In the genomic region with DNA sequence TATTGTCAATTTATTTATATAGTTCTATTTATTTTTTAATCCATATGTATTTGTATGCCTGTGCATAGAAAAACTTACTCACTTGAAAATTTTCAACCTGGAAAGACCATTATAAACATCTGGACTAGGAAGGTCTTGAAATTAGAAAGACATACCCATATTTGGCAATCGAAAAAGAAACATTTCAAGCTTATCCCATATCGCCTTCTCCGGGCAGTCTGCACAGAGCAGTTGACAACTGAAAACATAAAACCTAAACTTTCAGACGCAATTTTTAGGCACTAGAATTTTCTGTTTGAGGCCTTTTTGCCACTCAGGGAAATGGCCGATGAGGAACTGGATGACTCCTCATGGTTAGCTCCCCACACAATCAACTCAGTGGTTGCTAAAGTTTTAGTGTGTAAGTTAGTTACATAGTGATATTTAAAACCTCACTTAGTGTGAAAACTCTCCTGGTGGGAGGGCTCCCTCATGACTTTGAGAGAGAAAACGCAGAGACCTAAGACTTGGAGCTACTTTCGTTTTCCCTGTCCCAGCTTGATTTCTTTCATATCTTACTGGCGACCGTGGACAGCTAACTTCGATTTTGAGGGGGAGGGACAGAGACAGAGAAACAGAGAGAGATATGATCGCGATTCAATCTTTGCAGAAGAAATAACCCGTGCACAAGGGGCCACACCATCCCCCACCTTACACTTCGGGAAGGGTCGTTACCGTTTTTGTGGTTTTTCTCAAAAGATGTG, we compare ENCODE assay signal across 1 cellular context.
TF ChIP-seq lines count a peak whose summit lies in the region.

No MANE protein-coding gene starts in this region.

TF ChIP-seq in HEK293, 187 proteins besides CTCF, POLR2A, EP300 and RAD21 (continued from another document):
- TF ChIP-seq, protein P1, sequence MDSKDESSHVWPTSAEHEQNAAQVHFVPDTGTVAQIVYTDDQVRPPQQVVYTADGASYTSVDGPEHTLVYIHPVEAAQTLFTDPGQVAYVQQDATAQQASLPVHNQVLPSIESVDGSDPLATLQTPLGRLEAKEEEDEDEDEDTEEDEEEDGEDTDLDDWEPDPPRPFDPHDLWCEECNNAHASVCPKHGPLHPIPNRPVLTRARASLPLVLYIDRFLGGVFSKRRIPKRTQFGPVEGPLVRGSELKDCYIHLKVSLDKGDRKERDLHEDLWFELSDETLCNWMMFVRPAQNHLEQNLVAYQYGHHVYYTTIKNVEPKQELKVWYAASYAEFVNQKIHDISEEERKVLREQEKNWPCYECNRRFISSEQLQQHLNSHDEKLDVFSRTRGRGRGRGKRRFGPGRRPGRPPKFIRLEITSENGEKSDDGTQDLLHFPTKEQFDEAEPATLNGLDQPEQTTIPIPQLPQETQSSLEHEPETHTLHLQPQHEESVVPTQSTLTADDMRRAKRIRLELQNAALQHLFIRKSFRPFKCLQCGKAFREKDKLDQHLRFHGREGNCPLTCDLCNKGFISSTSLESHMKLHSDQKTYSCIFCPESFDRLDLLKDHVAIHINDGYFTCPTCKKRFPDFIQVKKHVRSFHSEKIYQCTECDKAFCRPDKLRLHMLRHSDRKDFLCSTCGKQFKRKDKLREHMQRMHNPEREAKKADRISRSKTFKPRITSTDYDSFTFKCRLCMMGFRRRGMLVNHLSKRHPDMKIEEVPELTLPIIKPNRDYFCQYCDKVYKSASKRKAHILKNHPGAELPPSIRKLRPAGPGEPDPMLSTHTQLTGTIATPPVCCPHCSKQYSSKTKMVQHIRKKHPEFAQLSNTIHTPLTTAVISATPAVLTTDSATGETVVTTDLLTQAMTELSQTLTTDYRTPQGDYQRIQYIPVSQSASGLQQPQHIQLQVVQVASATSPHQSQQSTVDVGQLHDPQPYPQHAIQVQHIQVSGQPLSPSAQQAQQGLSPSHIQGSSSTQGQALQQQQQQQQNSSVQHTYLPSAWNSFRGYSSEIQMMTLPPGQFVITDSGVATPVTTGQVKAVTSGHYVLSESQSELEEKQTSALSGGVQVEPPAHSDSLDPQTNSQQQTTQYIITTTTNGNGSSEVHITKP (tag by site-specific recombination; IDR thresholded peaks at IDR 0.05), result peak; percentile 98; the same call in 1 of the 2 replicates
- TF ChIP-seq ZXDB (tag by site-specific recombination; IDR thresholded peaks at IDR 0.05) (no peak), ZNF501 (tag by site-specific recombination; IDR thresholded peaks at IDR 0.05) (0 out of 2 replicates have a peak, but pooled peaks have one; percentile 23), ZNF776 (tag by site-specific recombination; IDR thresholded peaks at IDR 0.05; ENCODE audit: borderline replicate concordance) (no peak), GLIS1 (tag by site-specific recombination; IDR thresholded peaks at IDR 0.05) (peak; percentile 48), MZF1 (tag by site-specific recombination; IDR thresholded peaks at IDR 0.05; ENCODE audit: borderline replicate concordance) (peak; percentile 20; the same call in 1 of the 2 replicates), TRIM28 (IDR thresholded peaks at IDR 0.05; ENCODE audit: borderline replicate concordance, low read length) (peak; percentile 11; the same call in 1 of the 2 replicates), ZSCAN30 (tag by site-specific recombination; IDR thresholded peaks at IDR 0.05) (no peak)
- TF ChIP-seq, protein P2, sequence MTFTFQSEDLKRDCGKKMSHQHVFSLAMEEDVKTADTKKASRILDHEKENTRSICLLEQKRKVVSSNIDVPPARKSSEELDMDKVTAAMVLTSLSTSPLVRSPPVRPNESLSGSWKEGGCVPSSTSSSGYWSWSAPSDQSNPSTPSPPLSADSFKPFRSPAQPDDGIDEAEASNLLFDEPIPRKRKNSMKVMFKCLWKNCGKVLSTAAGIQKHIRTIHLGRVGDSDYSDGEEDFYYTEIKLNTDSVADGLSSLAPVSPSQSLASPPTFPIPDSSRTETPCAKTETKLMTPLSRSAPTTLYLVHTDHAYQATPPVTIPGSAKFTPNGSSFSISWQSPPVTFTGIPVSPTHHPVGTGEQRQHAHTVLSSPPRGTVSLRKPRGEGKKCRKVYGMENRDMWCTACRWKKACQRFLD (tag by site-specific recombination; IDR thresholded peaks at IDR 0.05), result no peak
- TF ChIP-seq, protein P3, sequence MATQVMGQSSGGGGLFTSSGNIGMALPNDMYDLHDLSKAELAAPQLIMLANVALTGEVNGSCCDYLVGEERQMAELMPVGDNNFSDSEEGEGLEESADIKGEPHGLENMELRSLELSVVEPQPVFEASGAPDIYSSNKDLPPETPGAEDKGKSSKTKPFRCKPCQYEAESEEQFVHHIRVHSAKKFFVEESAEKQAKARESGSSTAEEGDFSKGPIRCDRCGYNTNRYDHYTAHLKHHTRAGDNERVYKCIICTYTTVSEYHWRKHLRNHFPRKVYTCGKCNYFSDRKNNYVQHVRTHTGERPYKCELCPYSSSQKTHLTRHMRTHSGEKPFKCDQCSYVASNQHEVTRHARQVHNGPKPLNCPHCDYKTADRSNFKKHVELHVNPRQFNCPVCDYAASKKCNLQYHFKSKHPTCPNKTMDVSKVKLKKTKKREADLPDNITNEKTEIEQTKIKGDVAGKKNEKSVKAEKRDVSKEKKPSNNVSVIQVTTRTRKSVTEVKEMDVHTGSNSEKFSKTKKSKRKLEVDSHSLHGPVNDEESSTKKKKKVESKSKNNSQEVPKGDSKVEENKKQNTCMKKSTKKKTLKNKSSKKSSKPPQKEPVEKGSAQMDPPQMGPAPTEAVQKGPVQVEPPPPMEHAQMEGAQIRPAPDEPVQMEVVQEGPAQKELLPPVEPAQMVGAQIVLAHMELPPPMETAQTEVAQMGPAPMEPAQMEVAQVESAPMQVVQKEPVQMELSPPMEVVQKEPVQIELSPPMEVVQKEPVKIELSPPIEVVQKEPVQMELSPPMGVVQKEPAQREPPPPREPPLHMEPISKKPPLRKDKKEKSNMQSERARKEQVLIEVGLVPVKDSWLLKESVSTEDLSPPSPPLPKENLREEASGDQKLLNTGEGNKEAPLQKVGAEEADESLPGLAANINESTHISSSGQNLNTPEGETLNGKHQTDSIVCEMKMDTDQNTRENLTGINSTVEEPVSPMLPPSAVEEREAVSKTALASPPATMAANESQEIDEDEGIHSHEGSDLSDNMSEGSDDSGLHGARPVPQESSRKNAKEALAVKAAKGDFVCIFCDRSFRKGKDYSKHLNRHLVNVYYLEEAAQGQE (tag by site-specific recombination; IDR thresholded peaks at IDR 0.05), result peak; percentile 74
- TF ChIP-seq, protein P4, sequence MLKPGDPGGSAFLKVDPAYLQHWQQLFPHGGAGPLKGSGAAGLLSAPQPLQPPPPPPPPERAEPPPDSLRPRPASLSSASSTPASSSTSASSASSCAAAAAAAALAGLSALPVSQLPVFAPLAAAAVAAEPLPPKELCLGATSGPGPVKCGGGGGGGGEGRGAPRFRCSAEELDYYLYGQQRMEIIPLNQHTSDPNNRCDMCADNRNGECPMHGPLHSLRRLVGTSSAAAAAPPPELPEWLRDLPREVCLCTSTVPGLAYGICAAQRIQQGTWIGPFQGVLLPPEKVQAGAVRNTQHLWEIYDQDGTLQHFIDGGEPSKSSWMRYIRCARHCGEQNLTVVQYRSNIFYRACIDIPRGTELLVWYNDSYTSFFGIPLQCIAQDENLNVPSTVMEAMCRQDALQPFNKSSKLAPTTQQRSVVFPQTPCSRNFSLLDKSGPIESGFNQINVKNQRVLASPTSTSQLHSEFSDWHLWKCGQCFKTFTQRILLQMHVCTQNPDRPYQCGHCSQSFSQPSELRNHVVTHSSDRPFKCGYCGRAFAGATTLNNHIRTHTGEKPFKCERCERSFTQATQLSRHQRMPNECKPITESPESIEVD (tag by site-specific recombination; IDR thresholded peaks at IDR 0.05), result peak; percentile 89
- TF ChIP-seq, protein P5, sequence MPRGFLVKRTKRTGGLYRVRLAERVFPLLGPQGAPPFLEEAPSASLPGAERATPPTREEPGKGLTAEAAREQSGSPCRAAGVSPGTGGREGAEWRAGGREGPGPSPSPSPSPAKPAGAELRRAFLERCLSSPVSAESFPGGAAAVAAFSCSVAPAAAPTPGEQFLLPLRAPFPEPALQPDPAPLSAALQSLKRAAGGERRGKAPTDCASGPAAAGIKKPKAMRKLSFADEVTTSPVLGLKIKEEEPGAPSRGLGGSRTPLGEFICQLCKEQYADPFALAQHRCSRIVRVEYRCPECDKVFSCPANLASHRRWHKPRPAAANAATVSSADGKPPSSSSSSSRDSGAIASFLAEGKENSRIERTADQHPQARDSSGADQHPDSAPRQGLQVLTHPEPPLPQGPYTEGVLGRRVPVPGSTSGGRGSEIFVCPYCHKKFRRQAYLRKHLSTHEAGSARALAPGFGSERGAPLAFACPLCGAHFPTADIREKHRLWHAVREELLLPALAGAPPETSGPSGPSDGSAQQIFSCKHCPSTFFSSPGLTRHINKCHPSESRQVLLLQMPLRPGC (tag by site-specific recombination; IDR thresholded peaks at IDR 0.05), result 0 out of 2 replicates have a peak, but pooled peaks have one; percentile 12
